8 cellular contexts compared by ENCODE assay signal in the genomic region with DNA sequence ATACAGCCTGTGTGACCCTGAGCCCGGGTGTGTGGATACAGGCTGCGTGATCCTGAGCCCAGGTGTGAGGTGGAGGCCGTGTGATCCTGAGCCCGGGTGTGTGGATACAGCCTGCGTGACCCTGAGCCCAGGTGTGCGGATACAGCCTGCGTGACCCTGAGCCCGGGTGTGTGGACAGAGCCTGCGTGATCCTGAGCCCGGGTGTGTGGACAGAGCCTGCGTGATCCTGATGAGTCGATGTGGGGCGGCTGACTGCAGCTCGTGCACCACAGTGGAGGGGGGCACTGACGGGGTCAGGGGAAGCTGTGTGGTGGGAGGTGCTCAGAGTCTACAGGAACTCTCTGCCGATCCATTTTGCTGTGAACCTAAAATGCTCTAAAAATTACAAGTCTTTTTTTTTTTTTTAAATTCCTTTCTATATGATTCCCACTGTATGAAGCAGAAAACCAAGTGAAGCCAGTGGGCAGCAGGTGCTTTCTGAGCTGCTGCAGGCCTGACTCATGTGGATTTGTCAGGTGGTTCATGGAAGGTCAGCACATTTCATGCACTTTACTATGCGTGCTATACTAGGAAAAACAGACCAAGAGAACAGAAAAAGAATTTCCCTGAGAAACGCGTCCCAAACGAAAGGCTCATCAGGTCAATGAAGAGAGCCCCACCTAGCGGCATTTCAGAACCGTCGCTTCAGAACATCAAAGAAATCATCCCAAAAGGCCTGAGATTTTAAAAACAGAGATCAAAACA. TPM values are rescaled to one million over a fixed set of nuclear protein-coding genes. Genes with fewer than 3 reads are reported as not detected.
A peak's percentile ranks its signal among the peaks of the same experiment; 100 is the strongest.
DNase-seq lines count a peak whose midpoint lies in the region; ATAC-seq and TF ChIP-seq lines count a peak whose summit lies in the region.

No MANE protein-coding gene starts in this region.

- H3K79me2 ChIP-seq in PC-9 (ENCODE audit: low read depth) = no peaks in the 10 kb centered on the region; the same call in 1 of the 2 replicates

- CTCF ChIA-PET in AG04450 (lab: Charles Lee) = interaction anchor here (0.7 to 2.0 kb wide), 6 partner anchors 12 to 307 kb away, joined by 3 to 8 read pairs (median 4); no protein-coding TSS in a partner anchor
- CTCF ChIA-PET in PC-9 (lab: Charles Lee) = no interaction called here

- no TSS peak for BruUV-seq in PC-9 (replicated peaks; lab: Mats Ljungman, UMichigan)

- no peaks in the 10 kb centered on the region for H3K36me3 ChIP-seq in PC-9 (ENCODE audit: low read depth)

- H2AFZ ChIP-seq in PC-9 = no peak overlapping the region

- H3K4me3 ChIP-seq in AG04450 (ENCODE audit: low read depth, low read length) = no peak overlapping the region
- no peak overlapping the region for H3K4me3 ChIP-seq in PC-9

- ATAC-seq in HG02852 (IDR thresholded peaks at IDR 0.05; ENCODE audit: unreplicated experiment) (no peak), HG03571 (IDR thresholded peaks at IDR 0.05; ENCODE audit: unreplicated experiment) (no peak)

- H3K27ac ChIP-seq in AG04450 (ENCODE audit: low read depth, low read length) = no peak overlapping the region
- no peak overlapping the region for H3K27ac ChIP-seq in PC-9

- peak; percentile 48 for DNase-seq in AG04450 (ENCODE audit: low read depth, low spot score)
- DNase-seq in PC-9 = peak in 1 of 2 experiments; percentile 20
- peak; percentile 85 for DNase-seq in epidermal melanocyte (ENCODE audit: insufficient read length, low spot score)
- DNase-seq in myocyte (ENCODE audit: low read depth) = peak; percentile 65
- DNase-seq in NCI-H2107 (lab: John Stamatoyannopoulos, UW) = no peak

- POLR2A ChIA-PET in AG04450 (lab: Yijun Ruan, JAX) = no interaction called here
- POLR2A ChIA-PET in PC-9 (lab: Charles Lee; ENCODE audit: unreplicated experiment) = no interaction called here

- no peaks in the 10 kb centered on the region for H3F3A ChIP-seq in PC-9 (ENCODE audit: insufficient read depth, low read depth)

- H3K9me3 ChIP-seq in AG04450 (ENCODE audit: control insufficient read depth, insufficient read depth, low read length) = no peaks in the 10 kb centered on the region; the same call in 1 of the 2 replicates
- H3K9me3 ChIP-seq in PC-9 (ENCODE audit: insufficient read depth, low read depth) = no peaks in the 10 kb centered on the region

- peak; percentile 86 for TF ChIP-seq CTCF in AG04450 (IDR thresholded peaks at IDR 0.05; ENCODE audit: low read depth, low read length)
- TF ChIP-seq CTCF in GM12874 (IDR thresholded peaks at IDR 0.05; ENCODE audit: insufficient read depth, low read depth, low read length) = peak; percentile 71
- TF ChIP-seq CTCF in PC-9 (conservative IDR thresholded peaks at IDR 0.05) = peak; percentile 69

- H3K4me2 ChIP-seq in PC-9 = no peak overlapping the region

- peaks cover 38% of the 10 kb centered on the region for H4K20me1 ChIP-seq in PC-9 (ENCODE audit: insufficient read depth)

- no peaks in the 10 kb centered on the region for H3K4me1 ChIP-seq in PC-9 (replicated peaks; ENCODE audit: insufficient read depth)

- intact Hi-C loops in PC-9 (cut with micrococcal nuclease; ENCODE audit: unreplicated experiment) = loop anchor here (2.0 to 5.0 kb wide), 3 partner anchors 79 to 309 kb away; no protein-coding TSS in a partner anchor

- H3K27me3 ChIP-seq in AG04450 (ENCODE audit: control insufficient read depth, insufficient read depth, low read length) (no peaks in the 10 kb centered on the region), PC-9 (ENCODE audit: insufficient read depth, low read depth) (no peaks in the 10 kb centered on the region)

- H3K9me2 ChIP-seq in PC-9 (ENCODE audit: insufficient read depth) = no peaks in the 10 kb centered on the region

RNA-seq across cellular contexts. Expression of a gene that starts 19.3 kb away (rescaled TPM):
- 6.3 and 8.1 TPM in 2 replicates for polyA plus RNA-seq in AG04450 (2011; rRNA removed)
- polyA minus RNA-seq in AG04450 (2011; rRNA and poly(A)+ RNA removed) = 11.1 and 15.6 TPM in 2 replicates
- total RNA-seq in PC-9 (2021) = 24.8 and 31.2 TPM in 2 replicates
- total RNA-seq in myocyte = 80.5 and 147 TPM in 2 replicates
- polyA plus RNA-seq in myocyte (2012) = 22.4 TPM

RNA-seq across cellular contexts. Expression of a gene that starts 33.0 kb away (rescaled TPM):
- 13.0 and 16.1 TPM in 2 replicates for polyA plus RNA-seq in AG04450 (2011; rRNA removed)
- 14.5 and 18.3 TPM in 2 replicates for polyA minus RNA-seq in AG04450 (2011; rRNA and poly(A)+ RNA removed)
- total RNA-seq in PC-9 (2021) (43.3 and 52.2 TPM in 2 replicates), myocyte (240 and 302 TPM in 2 replicates)
- polyA plus RNA-seq in myocyte (2012) = 78.0 TPM

RNA-seq across cellular contexts. Expression of a gene that starts 33.2 kb away (rescaled TPM):
- 27.3 and 32.0 TPM in 2 replicates for polyA plus RNA-seq in AG04450 (2011; rRNA removed)
- polyA minus RNA-seq in AG04450 (2011; rRNA and poly(A)+ RNA removed) = 26.8 and 30.4 TPM in 2 replicates
- 9.0 and 12.2 TPM in 2 replicates for total RNA-seq in PC-9 (2021)
- 117 and 167 TPM in 2 replicates for total RNA-seq in myocyte
- polyA plus RNA-seq in myocyte (2012) = 35.8 TPM
